ENCODE assay signal across 9 cellular contexts in the genomic region with DNA sequence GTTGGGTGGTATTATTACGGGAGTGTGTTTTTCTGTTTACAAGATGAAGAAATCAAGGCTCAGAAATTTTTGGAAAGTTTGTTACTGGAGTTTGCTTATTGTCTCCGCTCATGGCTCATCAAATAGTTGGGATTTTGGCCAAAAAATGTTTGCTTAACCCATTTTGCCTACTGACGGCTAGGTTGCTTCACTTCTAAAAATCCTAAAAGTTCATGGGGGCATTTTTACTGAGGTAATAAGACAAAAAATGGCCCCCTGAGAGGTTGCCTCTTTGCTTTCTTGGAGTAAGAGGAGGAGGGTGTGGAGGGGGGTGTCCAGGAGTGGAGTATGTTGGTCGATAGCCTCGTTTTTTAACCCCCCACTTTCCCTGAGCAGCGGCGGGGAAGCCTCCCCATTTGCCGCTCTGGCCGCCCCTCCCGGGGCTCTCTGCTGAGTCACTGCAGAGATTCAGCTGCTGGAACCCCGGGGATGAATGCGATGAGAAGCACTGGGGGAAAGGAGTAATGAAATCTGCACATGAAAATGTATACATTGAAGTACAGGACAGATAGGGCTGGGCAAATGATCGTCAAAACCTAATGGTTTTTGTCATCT. TPM values are rescaled to one million over a fixed set of nuclear protein-coding genes. Genes with fewer than 3 reads are reported as not detected.
DNase-seq lines count a peak whose midpoint lies in the region; ATAC-seq, FAIRE-seq and TF ChIP-seq lines count a peak whose summit lies in the region.
"Had no signal": no experiment of that assay in that cellular context is flagged by ENCODE, and none has a peak within 500 bp of the region (broad histone marks: within the 10 kb centered on the region; RNA-seq: fewer than 3 reads in every experiment).

No MANE protein-coding gene starts in this region.

- H3K36me3 Mint-ChIP-seq in progenitor cell of endocrine pancreas (ENCODE audit: insufficient read depth) = peaks cover 49% of the 10 kb centered on the region

- peak overlapping the region; percentile 96 for H3K4me3 Mint-ChIP-seq in progenitor cell of endocrine pancreas (ENCODE audit: low read depth)

- peak overlapping the region; percentile 93 for H3K27ac Mint-ChIP-seq in progenitor cell of endocrine pancreas

- peaks cover 3% of the 10 kb centered on the region for H3K27me3 Mint-ChIP-seq in progenitor cell of endocrine pancreas

- H3K4me1 Mint-ChIP-seq in progenitor cell of endocrine pancreas (ENCODE audit: low read depth) = peaks cover 42% of the 10 kb centered on the region

- no peak for TF ChIP-seq POLR2A in GM12891 (IDR thresholded peaks at IDR 0.05; ENCODE audit: low read depth, low read length)

- no peak for FAIRE-seq in GM12891 (lab: Jason Lieb, UNC)

- peak; percentile 25 for DNase-seq in ELR (ENCODE audit: low read depth)
- peak; percentile 26 for DNase-seq in NCI-H226
- peak; percentile 40 for DNase-seq in fibroblast of mammary gland (ENCODE audit: low read depth)
- DNase-seq in progenitor cell of endocrine pancreas (ENCODE audit: low spot score, unreplicated experiment) = no peak
- no peak for DNase-seq in HuH-7.5 (ENCODE audit: low spot score)
- DNase-seq in GM12891 (ENCODE audit: insufficient read length, low spot score) = no peak
- DNase-seq: stimulated activated CD4-positive, alpha-beta T cell treated with anti-CD3 and anti-CD28 coated beads, Interleukin-4, amount 100 ng/mL, for 1 hour had no signal

- no peak overlapping the region for H3K4me3 ChIP-seq in fibroblast of mammary gland (ENCODE audit: control insufficient read depth, low read depth, low read length)

- ATAC-seq in HG03354 (IDR thresholded peaks at IDR 0.05; ENCODE audit: poor library complexity, severe bottlenecking, unreplicated experiment) (no peak), HG02759 (IDR thresholded peaks at IDR 0.05; ENCODE audit: unreplicated experiment) (no peak)

- TF ChIP-seq CTCF in fibroblast of mammary gland (conservative IDR thresholded peaks at IDR 0.05; ENCODE audit: control insufficient read depth, insufficient read depth, low read depth, low read length) (no peak), progenitor cell of endocrine pancreas (IDR thresholded peaks at IDR 0.05; ENCODE audit: unreplicated experiment) (no peak)

- H3K9me3 Mint-ChIP-seq in progenitor cell of endocrine pancreas (ENCODE audit: low read depth) = peaks cover 2% of the 10 kb centered on the region

TF ChIP-seq in GM12891, 5 proteins besides CTCF, POLR2A, EP300 and RAD21:
- TF ChIP-seq TAF1 (IDR thresholded peaks at IDR 0.05; ENCODE audit: low read depth, low read length) = no peak
- no peak for TF ChIP-seq POLR2AphosphoS5 (IDR thresholded peaks at IDR 0.05; ENCODE audit: low read depth, low read length)
- TF ChIP-seq POU2F2 (IDR thresholded peaks at IDR 0.05; ENCODE audit: low read depth, low read length) = no peak
- no peak for TF ChIP-seq PAX5 (IDR thresholded peaks at IDR 0.05; ENCODE audit: insufficient read depth, low read length, severe bottlenecking)
- no peak for TF ChIP-seq SPI1 (IDR thresholded peaks at IDR 0.05; ENCODE audit: low read depth, low read length)
TF ChIP-seq in GM12891: peak in this region for 0.

RNA-seq across cellular contexts. Expression of a gene that starts 1.5 kb away (rescaled TPM):
- total RNA-seq in progenitor cell of endocrine pancreas = 628 and 664 TPM in 2 replicates
- 18.0 TPM for polyA plus RNA-seq in GM12891 (2012; ENCODE audit: low read depth, missing spikeins)

RNA-seq across cellular contexts. Expression of a gene that starts 52.6 kb away (rescaled TPM):
- 29.3 and 31.8 TPM in 2 replicates for total RNA-seq in progenitor cell of endocrine pancreas
- 7.8 TPM for polyA plus RNA-seq in GM12891 (2012; ENCODE audit: low read depth, missing spikeins)

Comparison
In these comparisons a context has a peak if more than half of its experiments do, and no peak if none do; other contexts are left out.
1. DNase-seq: peak in ELR (single experiment), NCI-H226 (single experiment) and fibroblast of mammary gland (single experiment); none in progenitor cell of endocrine pancreas (single experiment), HuH-7.5 (single experiment) and GM12891 (single experiment).